ENCODE assay signal across 19 cellular contexts in the genomic region with DNA sequence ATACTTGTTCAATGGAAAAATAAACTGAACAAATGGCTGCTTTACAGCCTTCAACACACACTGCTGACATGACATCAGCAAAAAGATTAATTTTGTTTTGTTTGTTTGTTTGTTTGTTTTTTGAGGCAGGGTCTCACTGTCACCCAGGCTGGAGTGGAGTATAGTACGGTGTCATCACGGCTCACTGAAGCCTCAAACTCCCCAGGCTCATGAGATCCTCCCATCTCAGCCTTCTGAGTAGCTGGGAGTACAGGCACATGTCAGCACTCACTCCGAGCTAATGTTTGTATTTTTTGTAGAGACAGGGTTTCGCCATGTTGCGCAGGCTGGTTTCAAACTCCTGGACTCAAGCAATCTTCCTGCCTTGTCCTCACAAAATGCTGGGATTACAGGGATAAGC.
"Had no signal": no experiment of that assay in that cellular context is flagged by ENCODE, and none has a peak within 500 bp of the region (broad histone marks: within the 10 kb centered on the region; RNA-seq: fewer than 3 reads in every experiment).

No MANE protein-coding gene starts in this region.

- H3K27ac ChIP-seq: ascending aorta, breast epithelium, coronary artery, gastroesophageal sphincter, heart left ventricle, left ventricle myocardium inferior, neural progenitor cell, psoas muscle, upper lobe of right lung had no signal

- H3K4me1 ChIP-seq: ascending aorta, breast epithelium, gastroesophageal sphincter, heart left ventricle, left ventricle myocardium inferior, neural progenitor cell, psoas muscle, upper lobe of right lung had no signal

- H3K27me3 Mint-ChIP-seq: activated T-helper 17 cell treated with anti-CD3 and anti-CD28 coated beads, Interleukin-2, amount 50 U/mL, for 72 hours had no signal

- H3K27me3 ChIP-seq: ascending aorta, breast epithelium, gastroesophageal sphincter, neural progenitor cell, upper lobe of right lung had no signal

- H3K27ac Mint-ChIP-seq: activated T-helper 17 cell treated with anti-CD3 and anti-CD28 coated beads, Interleukin-2, amount 50 U/mL, for 72 hours; neural progenitor cell; WTC11 had no signal

- H3K4me2 ChIP-seq: neural progenitor cell had no signal

- H3K36me3 ChIP-seq: ascending aorta, breast epithelium, gastroesophageal sphincter, heart left ventricle, left ventricle myocardium inferior, neural progenitor cell, upper lobe of right lung had no signal

- H3K4me3 Mint-ChIP-seq: activated T-helper 17 cell treated with anti-CD3 and anti-CD28 coated beads, Interleukin-2, amount 50 U/mL, for 72 hours; neural progenitor cell; WTC11 had no signal

- H3K36me3 Mint-ChIP-seq: neural progenitor cell, WTC11 had no signal

- DNase-seq: activated CD4-positive, alpha-beta T cell treated with anti-CD3 and anti-CD28 coated beads for 4 hours; activated naive CD4-positive, alpha-beta T cell treated with Interleukin-2 at 50 U/mL for 16 hours; heart left ventricle; left ventricle myocardium inferior; mammary epithelial cell; psoas muscle; right cardiac atrium; stimulated activated CD4-positive, alpha-beta T cell treated with anti-CD3 and anti-CD28 coated beads, Interleukin-2, amount 100 ng/mL, for 24 hours; stimulated activated naive CD8-positive, alpha-beta T cell treated with anti-CD3 and anti-CD28 coated beads, Interleukin-15, Interleukin-2, amounts not matched to agents 100 U/mL and 50 U/mL, for 24 hours; SW 1271; upper lobe of right lung had no signal

- H2AFZ ChIP-seq: neural progenitor cell had no signal

- ATAC-seq: activated T-helper 17 cell treated with anti-CD3 and anti-CD28 coated beads, Interleukin-2, amount 50 U/mL, for 72 hours; esophagus mucosa; gastroesophageal sphincter; heart left ventricle; psoas muscle; right cardiac atrium; stimulated activated naive CD8-positive, alpha-beta T cell treated with anti-CD3 and anti-CD28 coated beads, Interleukin-15, Interleukin-2, amounts not matched to agents 100 U/mL and 50 U/mL, for 24 hours; upper lobe of right lung; WTC11 had no signal

- H3K4me3 ChIP-seq: ascending aorta, breast epithelium, coronary artery, gastroesophageal sphincter, heart left ventricle, left ventricle myocardium inferior, neural progenitor cell, psoas muscle, upper lobe of right lung had no signal

- H3K9me3 Mint-ChIP-seq: activated T-helper 17 cell treated with anti-CD3 and anti-CD28 coated beads, Interleukin-2, amount 50 U/mL, for 72 hours; neural progenitor cell; WTC11 had no signal

- H3K4me1 Mint-ChIP-seq: activated T-helper 17 cell treated with anti-CD3 and anti-CD28 coated beads, Interleukin-2, amount 50 U/mL, for 72 hours; neural progenitor cell; WTC11 had no signal
